Comparison of ENCODE assay signal across 8 cellular contexts in genomic region chr17:44628234-44629188, GRCh38. TPM values are rescaled to one million over a fixed set of nuclear protein-coding genes. Genes with fewer than 3 reads are reported as not detected.
DNase-seq lines count a peak whose midpoint lies in the region; ATAC-seq, FAIRE-seq and TF ChIP-seq lines count a peak whose summit lies in the region.

No MANE protein-coding gene starts in this region.

- TF ChIP-seq POLR2A in GM19193 (IDR thresholded peaks at IDR 0.05; ENCODE audit: extremely low read depth, insufficient read depth, insufficient read length) (peak; percentile 53), GM18505 (IDR thresholded peaks at IDR 0.05; ENCODE audit: borderline replicate concordance, extremely low read depth, insufficient read depth, insufficient read length) (no peak)

- H3K36me3 ChIP-seq in psoas muscle (ENCODE audit: insufficient read depth in 1 of 2, low read depth in 1 of 2), result no peaks in the 10 kb centered on the region

- TF ChIP-seq CTCF in psoas muscle (IDR thresholded peaks at IDR 0.05), result no peak

- WGBS in psoas muscle, 3 donors, result 51 to 56% (median 54%) methylated on average over 34 of the region's 34 CpGs

- no peaks in the 10 kb centered on the region for H3K9me3 ChIP-seq in psoas muscle

- no peaks in the 10 kb centered on the region for H3K4me1 ChIP-seq in psoas muscle

- no peak for ATAC-seq in psoas muscle
- ATAC-seq in GM18505 (IDR thresholded peaks at IDR 0.05; ENCODE audit: unreplicated experiment), result no peak
- no peak for ATAC-seq in HG02870 (IDR thresholded peaks at IDR 0.05; ENCODE audit: unreplicated experiment)

- DNase-seq in RCC 7860 (ENCODE audit: low spot score) (peak; percentile 8), cardiac septum (ENCODE audit: low spot score) (peak; percentile 82), psoas muscle (peak in 1 of 2 donors; percentile 54), epidermal melanocyte (ENCODE audit: insufficient read length, low spot score) (no peak), COR-L47 (lab: John Stamatoyannopoulos, UW) (no peak)

- no peak for FAIRE-seq in RCC 7860 (lab: Jason Lieb, UNC)

- peaks cover 0 to 10% (median 0%) of the 10 kb centered on the region in 3 donors for H3K27me3 ChIP-seq in psoas muscle (ENCODE audit: insufficient read depth in 3 of 3, low read length in 2 of 3)

- intact Hi-C loops in cardiac septum (cut with DNase I), result loop anchor here (1.0 kb wide), 1 partner anchor 71 kb away; the partner anchor contains the start of gene FZD2
- intact Hi-C loops in psoas muscle (cut with DNase I), result no loop called here

- peak overlapping the region; percentile 4 for H3K27ac ChIP-seq in psoas muscle

- H3K4me3 ChIP-seq in psoas muscle, result peak overlapping the region; percentile 49

RNA-seq across cellular contexts. Expression of gene MEIOC, which starts 27.8 kb away (rescaled TPM):
- not detected for total RNA-seq in cardiac septum
- not detected for total RNA-seq in psoas muscle
- polyA plus RNA-seq in psoas muscle, result under 1 TPM; 0.01 to 0.04 (median 0.03) TPM

Comparison
In these comparisons a context has a peak if more than half of its experiments do, and no peak if none do; other contexts are left out.
1. DNase-seq: peak in RCC 7860 (single experiment) and cardiac septum (single experiment); none in epidermal melanocyte (single experiment) and COR-L47 (single experiment).